In genomic region chr1:172551279-172551678, GRCh38 we compare ENCODE assay signal across 16 cellular contexts. TPM values are rescaled to one million over a fixed set of nuclear protein-coding genes. Genes with fewer than 3 reads are reported as not detected.
DNase-seq lines count a peak whose midpoint lies in the region; ATAC-seq, FAIRE-seq and TF ChIP-seq lines count a peak whose summit lies in the region.
"Had no signal": no experiment of that assay in that cellular context is flagged by ENCODE, and none has a peak within 500 bp of the region (broad histone marks: within the 10 kb centered on the region; RNA-seq: fewer than 3 reads in every experiment).

No MANE protein-coding gene starts in this region.

- ATAC-seq in WTC11 (no peak), HG03342 (IDR thresholded peaks at IDR 0.05; ENCODE audit: unreplicated experiment) (no peak), gastrocnemius medialis (no peak), GM19452 (IDR thresholded peaks at IDR 0.05; ENCODE audit: unreplicated experiment) (no peak)

- no peak for TF ChIP-seq POLR2A in gastrocnemius medialis (IDR thresholded peaks at IDR 0.05)

- H3K4me1 ChIP-seq in gastrocnemius medialis = peaks cover 12 to 14% of the 10 kb centered on the region in 2 donors
- H3K4me1 ChIP-seq: BLaER1 had no signal

- peaks cover 30% of the 10 kb centered on the region for H3K4me1 Mint-ChIP-seq in WTC11
- H3K4me1 Mint-ChIP-seq in nephron progenitor cell = peaks cover 25% of the 10 kb centered on the region

- no peak overlapping the region for H3K27ac ChIP-seq in gastrocnemius medialis
- H3K27ac ChIP-seq: 22Rv1, BLaER1, GM23248 had no signal

- no peaks in the 10 kb centered on the region for H3K9me3 ChIP-seq in gastrocnemius medialis
- H3K9me3 ChIP-seq: BLaER1, Caco-2 had no signal

- peaks cover 9% of the 10 kb centered on the region; the same call in 1 of the 2 replicates for H3K36me3 Mint-ChIP-seq in WTC11
- H3K36me3 Mint-ChIP-seq in nephron progenitor cell (ENCODE audit: low read depth) = peaks cover 4% of the 10 kb centered on the region

- no peaks in the 10 kb centered on the region for H3K36me3 ChIP-seq in gastrocnemius medialis

- H3K27me3 ChIP-seq in gastrocnemius medialis = no peaks in the 10 kb centered on the region
- H3K27me3 ChIP-seq: BLaER1 had no signal

- intact Hi-C loops in gastrocnemius medialis (cut with DNase I; ENCODE audit: low total_unique reads) = no loop called here

- POLR2A ChIA-PET in WTC11 (lab: Charles Lee) = no interaction called here

- FAIRE-seq in D721Med (lab: Jason Lieb, UNC) = peak; percentile 78

- DNase-seq in D721Med (ENCODE audit: insufficient read length, low spot score) (no peak), WTC11 (ENCODE audit: low spot score) (no peak), fibroblast of mammary gland (ENCODE audit: low read depth) (peak; percentile 23), nephron progenitor cell (no peak), Ammon's horn (ENCODE audit: low spot score) (no peak), gastrocnemius medialis (no peak)
- DNase-seq: Caco-2; CD8-positive, alpha-beta memory T cell; DMS53; GF-D8; GM23248; H7 had no signal

- H3K9me3 Mint-ChIP-seq in WTC11 (no peaks in the 10 kb centered on the region), nephron progenitor cell (no peaks in the 10 kb centered on the region)
- H3K9me3 Mint-ChIP-seq: CD8-positive, alpha-beta memory T cell had no signal

- H3K4me3 ChIP-seq in fibroblast of mammary gland (ENCODE audit: control insufficient read depth, low read depth, low read length) (no peak overlapping the region), gastrocnemius medialis (no peak overlapping the region)
- H3K4me3 ChIP-seq: BLaER1, GM23248 had no signal

- no peak overlapping the region for H3K4me3 Mint-ChIP-seq in WTC11
- H3K4me3 Mint-ChIP-seq in nephron progenitor cell = no peak overlapping the region
- H3K4me3 Mint-ChIP-seq: CD8-positive, alpha-beta memory T cell had no signal

- H3K27ac Mint-ChIP-seq in WTC11 = peak overlapping the region; percentile 18; the same call in 1 of the 2 replicates
- H3K27ac Mint-ChIP-seq in nephron progenitor cell = peak overlapping the region; percentile 1

- CTCF ChIA-PET in WTC11 (lab: Charles Lee) = no interaction called here

- no peak for TF ChIP-seq CTCF in D721Med (IDR thresholded peaks at IDR 0.05; ENCODE audit: insufficient read depth, missing control alignments)
- no peak for TF ChIP-seq CTCF in WTC11 (IDR thresholded peaks at IDR 0.05)
- TF ChIP-seq CTCF in fibroblast of mammary gland (conservative IDR thresholded peaks at IDR 0.05; ENCODE audit: control insufficient read depth, insufficient read depth, low read depth, low read length) = no peak
- no peak for TF ChIP-seq CTCF in nephron progenitor cell (IDR thresholded peaks at IDR 0.05)
- TF ChIP-seq CTCF in gastrocnemius medialis (IDR thresholded peaks at IDR 0.05 in 4 of 5, conservative IDR thresholded peaks at IDR 0.05 in 1 of 5) = no peak

- in situ Hi-C loops in gastrocnemius medialis (cut with MboI; ENCODE audit: low sequenced_read_pairs in 4 of 4) = no loop called here

- H3K27me3 Mint-ChIP-seq in WTC11 (ENCODE audit: low read depth) (no peaks in the 10 kb centered on the region), nephron progenitor cell (ENCODE audit: low read depth, poor library complexity) (no peaks in the 10 kb centered on the region)
- H3K27me3 Mint-ChIP-seq: CD8-positive, alpha-beta memory T cell had no signal

TF ChIP-seq in WTC11, 78 proteins besides CTCF, POLR2A, EP300 and RAD21:
- TF ChIP-seq ZNF416 (CRISPR knock-in tag; IDR thresholded peaks at IDR 0.05) (no peak), HMGXB4 (CRISPR knock-in tag; IDR thresholded peaks at IDR 0.05) (no peak)

RNA-seq across cellular contexts. Expression of gene SUCO, which starts 18.3 kb away (rescaled TPM):
- total RNA-seq in WTC11 (2021) = 32.9 to 37.4 TPM (median 33.7 TPM) in 3 replicates
- 10 to 100 TPM in 1 of 4 donors, 1 to 10 TPM in 3; 5.8 to 11.3 (median 6.4) TPM for total RNA-seq in gastrocnemius medialis
